Comparison of ENCODE assay signal across 8 cellular contexts in the genomic region with DNA sequence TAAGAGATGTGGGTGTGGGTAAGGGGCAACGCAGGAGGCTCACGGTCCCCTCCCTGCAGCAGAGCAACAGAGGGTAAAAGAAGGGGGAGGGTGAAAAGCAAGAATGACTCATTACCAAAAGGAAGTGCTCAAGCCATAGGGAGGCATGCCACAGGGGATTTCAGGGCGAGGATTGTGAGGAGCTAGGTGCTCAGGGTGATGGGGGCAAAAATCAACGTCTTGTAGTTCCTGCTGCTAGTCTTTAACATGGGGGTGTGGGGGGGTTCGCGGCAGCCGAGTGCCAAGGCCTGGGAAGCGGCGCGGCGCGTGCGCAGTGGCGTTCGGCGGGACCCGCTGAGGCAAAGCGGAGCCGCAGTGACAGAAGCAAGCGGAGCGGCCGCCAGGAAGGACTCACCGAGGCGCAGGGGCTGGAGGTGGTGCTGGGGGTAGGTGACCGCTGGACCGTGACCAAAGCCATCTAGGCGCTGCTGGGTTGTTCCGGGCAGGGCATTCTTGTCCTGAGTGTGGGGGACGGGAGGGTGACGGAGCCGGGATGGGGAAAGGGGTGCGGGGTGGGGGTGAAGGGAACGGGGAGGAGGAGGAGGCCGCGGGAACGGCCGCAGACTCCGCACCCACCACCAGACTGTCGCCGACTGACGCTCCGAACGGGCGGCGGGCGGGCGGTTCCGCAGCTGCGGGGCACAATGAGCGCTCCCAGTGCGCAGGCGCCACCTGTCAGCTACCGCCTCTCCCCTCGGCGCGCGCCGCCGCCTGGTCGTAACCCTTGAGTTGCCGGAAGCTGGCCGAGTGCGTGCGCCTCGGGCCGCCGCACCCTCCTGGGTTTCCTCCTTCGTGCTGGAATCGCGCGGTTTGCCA.
DNase-seq lines count a peak whose midpoint lies in the region; ATAC-seq lines count a peak whose summit lies in the region.

A gene with protein sequence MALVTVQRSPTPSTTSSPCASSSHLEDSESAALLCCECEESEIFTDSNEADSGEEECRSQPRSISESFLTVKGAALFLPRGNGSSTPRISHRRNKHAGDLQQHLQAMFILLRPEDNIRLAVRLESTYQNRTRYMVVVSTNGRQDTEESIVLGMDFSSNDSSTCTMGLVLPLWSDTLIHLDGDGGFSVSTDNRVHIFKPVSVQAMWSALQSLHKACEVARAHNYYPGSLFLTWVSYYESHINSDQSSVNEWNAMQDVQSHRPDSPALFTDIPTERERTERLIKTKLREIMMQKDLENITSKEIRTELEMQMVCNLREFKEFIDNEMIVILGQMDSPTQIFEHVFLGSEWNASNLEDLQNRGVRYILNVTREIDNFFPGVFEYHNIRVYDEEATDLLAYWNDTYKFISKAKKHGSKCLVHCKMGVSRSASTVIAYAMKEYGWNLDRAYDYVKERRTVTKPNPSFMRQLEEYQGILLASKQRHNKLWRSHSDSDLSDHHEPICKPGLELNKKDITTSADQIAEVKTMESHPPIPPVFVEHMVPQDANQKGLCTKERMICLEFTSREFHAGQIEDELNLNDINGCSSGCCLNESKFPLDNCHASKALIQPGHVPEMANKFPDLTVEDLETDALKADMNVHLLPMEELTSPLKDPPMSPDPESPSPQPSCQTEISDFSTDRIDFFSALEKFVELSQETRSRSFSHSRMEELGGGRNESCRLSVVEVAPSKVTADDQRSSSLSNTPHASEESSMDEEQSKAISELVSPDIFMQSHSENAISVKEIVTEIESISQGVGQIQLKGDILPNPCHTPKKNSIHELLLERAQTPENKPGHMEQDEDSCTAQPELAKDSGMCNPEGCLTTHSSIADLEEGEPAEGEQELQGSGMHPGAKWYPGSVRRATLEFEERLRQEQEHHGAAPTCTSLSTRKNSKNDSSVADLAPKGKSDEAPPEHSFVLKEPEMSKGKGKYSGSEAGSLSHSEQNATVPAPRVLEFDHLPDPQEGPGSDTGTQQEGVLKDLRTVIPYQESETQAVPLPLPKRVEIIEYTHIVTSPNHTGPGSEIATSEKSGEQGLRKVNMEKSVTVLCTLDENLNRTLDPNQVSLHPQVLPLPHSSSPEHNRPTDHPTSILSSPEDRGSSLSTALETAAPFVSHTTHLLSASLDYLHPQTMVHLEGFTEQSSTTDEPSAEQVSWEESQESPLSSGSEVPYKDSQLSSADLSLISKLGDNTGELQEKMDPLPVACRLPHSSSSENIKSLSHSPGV (N-terminal part only) (minus strand): TSS at position 685 of the 855 bp plus-strand sequence. CDS start 228 bp downstream, at position 457.

- peak; percentile 50 for ATAC-seq in GM19025 (IDR thresholded peaks at IDR 0.05; ENCODE audit: low read depth, unreplicated experiment)
- peak; percentile 40 for ATAC-seq in HG03342 (IDR thresholded peaks at IDR 0.05; ENCODE audit: unreplicated experiment)

- peak; percentile 86 for DNase-seq in AG08395 (ENCODE audit: low spot score)
- DNase-seq in NCI-H510A (lab: John Stamatoyannopoulos, UW) = peak; percentile 92
- DNase-seq in activated CD4-positive, alpha-beta T cell treated with anti-CD3 and anti-CD28 coated beads for 1 hour = peak; percentile 80
- peak; percentile 88 for DNase-seq in cerebellar cortex (ENCODE audit: low spot score)
- peak; percentile 80 for DNase-seq in kidney glomerular epithelial cell (lab: John Stamatoyannopoulos, UW)
- DNase-seq in stimulated activated CD4-positive, alpha-beta T cell treated with anti-CD3 and anti-CD28 coated beads, Interleukin-1b, Interleukin-23, amount 100 ng/mL, for 1 hour (ENCODE audit: low read depth in 2 of 2) = peak; percentile 69 to 71

Comparison
In these comparisons a context has a peak if more than half of its experiments do, and no peak if none do; other contexts are left out.
1. Peak in every context shown above with its lines: DNase-seq and ATAC-seq.